In the genomic region with DNA sequence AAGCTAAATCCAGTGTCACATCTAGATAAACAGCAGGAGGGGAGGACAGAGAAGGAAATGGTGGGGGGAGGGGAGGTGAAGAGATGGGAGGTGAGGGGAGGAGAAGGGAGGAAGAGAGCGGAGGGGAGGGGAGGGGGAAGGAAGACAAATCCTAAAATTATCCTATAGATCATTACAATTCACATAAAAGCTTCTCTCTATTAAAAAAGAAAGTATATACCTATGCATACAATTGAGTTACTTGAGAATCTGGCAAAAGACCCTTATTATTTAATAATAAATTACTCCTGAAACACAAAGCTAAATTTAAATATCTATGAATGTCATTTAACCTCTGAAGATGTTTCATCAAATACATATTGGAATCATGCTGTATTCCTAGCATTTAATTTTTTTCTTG, we compare ENCODE assay signal across 37 cellular contexts.
"Had no signal": no experiment of that assay in that cellular context is flagged by ENCODE, and none has a peak within 500 bp of the region (broad histone marks: within the 10 kb centered on the region; RNA-seq: fewer than 3 reads in every experiment).

No MANE protein-coding gene starts in this region.

- H3K4me3 Mint-ChIP-seq: activated B cell treated with CpG ODN at 0.5 μM for 24 hours; activated CD4-positive, alpha-beta memory T cell treated with anti-CD3 and anti-CD28 coated beads, Interleukin-2, amount 10 ng/mL, durations not matched to agents 7 days and 5 days; activated CD4-positive, alpha-beta T cell treated with anti-CD3 and anti-CD28 coated beads, Interleukin-2, amount 10 ng/mL, durations not matched to agents 24 days and 14 days; activated CD8-positive, alpha-beta memory T cell treated with anti-CD3 and anti-CD28 coated beads, Interleukin-2, amount 10 ng/mL, durations not matched to agents 7 days and 5 days; activated CD8-positive, alpha-beta T cell treated with anti-CD3 and anti-CD28 coated beads, Interleukin-2, amount 10 ng/mL, durations not matched to agents 7 days and 5 days; activated naive CD4-positive, alpha-beta T cell treated with anti-CD3 and anti-CD28 coated beads, Interleukin-2, amount 10 ng/mL, durations not matched to agents 7 days and 5 days; activated naive CD4-positive, alpha-beta T cell treated with anti-CD3 and anti-CD28 coated beads, Interleukin-2, amount 50 U/mL, for 24 hours; activated naive CD8-positive, alpha-beta T cell; activated naive CD8-positive, alpha-beta T cell treated with anti-CD3 and anti-CD28 coated beads, Interleukin-2, amount 10 ng/mL, durations not matched to agents 7 days and 5 days; activated naive CD8-positive, alpha-beta T cell treated with anti-CD3 and anti-CD28 coated beads, Interleukin-2, amount 50 U/mL, for 24 hours; activated T-cell treated with anti-CD3 and anti-CD28 coated beads, Interleukin-2, amount 50 U/mL, for 24 hours; brain; central memory CD8-positive, alpha-beta T cell; T-helper 1 cell treated with Interleukin-12 subunit alpha and Interleukin-12 subunit beta and Interleukin-4 antibody, amounts not matched to agents 30 μg/mL and 1 μg/mL, for 36 hours; T-helper 2 cell treated with Interferon-gamma antibody and Interleukin-4, amounts not matched to agents 5 μg/mL and 100 μg/mL, for 36 hours had no signal

- H3K9me3 Mint-ChIP-seq: activated CD4-positive, alpha-beta memory T cell treated with anti-CD3 and anti-CD28 coated beads, Interleukin-2, amount 10 ng/mL, durations not matched to agents 7 days and 5 days; activated CD4-positive, alpha-beta T cell treated with anti-CD3 and anti-CD28 coated beads, Interleukin-2, amount 10 ng/mL, durations not matched to agents 24 days and 14 days; activated naive CD4-positive, alpha-beta T cell treated with anti-CD3 and anti-CD28 coated beads, Interleukin-2, amount 10 ng/mL, durations not matched to agents 7 days and 5 days; activated naive CD4-positive, alpha-beta T cell treated with anti-CD3 and anti-CD28 coated beads, Interleukin-2, amount 50 U/mL, for 24 hours; activated naive CD8-positive, alpha-beta T cell treated with anti-CD3 and anti-CD28 coated beads, Interleukin-2, amount 10 ng/mL, durations not matched to agents 7 days and 5 days; activated naive CD8-positive, alpha-beta T cell treated with anti-CD3 and anti-CD28 coated beads, Interleukin-2, amount 50 U/mL, for 24 hours; activated T-cell treated with anti-CD3 and anti-CD28 coated beads, Interleukin-2, amount 50 U/mL, for 24 hours; activated T-helper 2 cell treated with anti-CD3 and anti-CD28 coated beads, Interferon-gamma antibody, Interleukin-2, Interleukin-4, amounts not matched to agents 10 μg/mL and 5 μg/mL and 100 μg/mL, durations not matched to agents 14 hours and 24 hours and 36 hours; central memory CD8-positive, alpha-beta T cell; T-helper 1 cell treated with Interleukin-12 subunit alpha and Interleukin-12 subunit beta and Interleukin-4 antibody, amounts not matched to agents 30 μg/mL and 1 μg/mL, for 36 hours; T-helper 2 cell treated with Interferon-gamma antibody and Interleukin-4, amounts not matched to agents 5 μg/mL and 100 μg/mL, for 36 hours had no signal

- H3K27ac Mint-ChIP-seq: activated B cell treated with CpG ODN at 0.5 μM for 24 hours; activated CD4-positive, alpha-beta memory T cell treated with anti-CD3 and anti-CD28 coated beads, Interleukin-2, amount 10 ng/mL, durations not matched to agents 7 days and 5 days; activated CD4-positive, alpha-beta T cell treated with anti-CD3 and anti-CD28 coated beads, Interleukin-2, amount 10 ng/mL, durations not matched to agents 24 days and 14 days; activated CD8-positive, alpha-beta memory T cell treated with anti-CD3 and anti-CD28 coated beads, Interleukin-2, amount 10 ng/mL, durations not matched to agents 7 days and 5 days; activated CD8-positive, alpha-beta T cell treated with anti-CD3 and anti-CD28 coated beads, Interleukin-2, amount 10 ng/mL, durations not matched to agents 7 days and 5 days; activated naive CD4-positive, alpha-beta T cell treated with anti-CD3 and anti-CD28 coated beads, Interleukin-2, amount 10 ng/mL, durations not matched to agents 7 days and 5 days; activated naive CD4-positive, alpha-beta T cell treated with anti-CD3 and anti-CD28 coated beads, Interleukin-2, amount 50 U/mL, for 24 hours; activated naive CD8-positive, alpha-beta T cell; activated naive CD8-positive, alpha-beta T cell treated with anti-CD3 and anti-CD28 coated beads, Interleukin-2, amount 10 ng/mL, durations not matched to agents 7 days and 5 days; activated naive CD8-positive, alpha-beta T cell treated with anti-CD3 and anti-CD28 coated beads, Interleukin-2, amount 50 U/mL, for 24 hours; activated T-cell treated with anti-CD3 and anti-CD28 coated beads, Interleukin-2, amount 50 U/mL, for 24 hours; activated T-helper 2 cell treated with anti-CD3 and anti-CD28 coated beads, Interferon-gamma antibody, Interleukin-2, Interleukin-4, amounts not matched to agents 10 μg/mL and 5 μg/mL and 100 μg/mL, durations not matched to agents 14 hours and 24 hours and 36 hours; brain; T-helper 1 cell treated with Interleukin-12 subunit alpha and Interleukin-12 subunit beta and Interleukin-4 antibody, amounts not matched to agents 30 μg/mL and 1 μg/mL, for 36 hours; T-helper 2 cell treated with Interferon-gamma antibody and Interleukin-4, amounts not matched to agents 5 μg/mL and 100 μg/mL, for 36 hours had no signal

- H3K4me3 ChIP-seq: ascending aorta, cardiac muscle cell had no signal

- H3K27me3 Mint-ChIP-seq: activated CD4-positive, alpha-beta memory T cell treated with anti-CD3 and anti-CD28 coated beads, Interleukin-2, amount 10 ng/mL, durations not matched to agents 7 days and 5 days; activated CD4-positive, alpha-beta T cell treated with anti-CD3 and anti-CD28 coated beads, Interleukin-2, amount 10 ng/mL, durations not matched to agents 24 days and 14 days; activated CD8-positive, alpha-beta memory T cell treated with anti-CD3 and anti-CD28 coated beads, Interleukin-2, amount 10 ng/mL, durations not matched to agents 7 days and 5 days; activated naive CD8-positive, alpha-beta T cell treated with anti-CD3 and anti-CD28 coated beads, Interleukin-2, amount 10 ng/mL, durations not matched to agents 7 days and 5 days; brain had no signal

- H3K27ac ChIP-seq: ascending aorta, cardiac muscle cell, VCaP had no signal

- H3K4me1 Mint-ChIP-seq: activated B cell treated with CpG ODN at 0.5 μM for 24 hours; activated CD4-positive, alpha-beta memory T cell treated with anti-CD3 and anti-CD28 coated beads, Interleukin-2, amount 10 ng/mL, durations not matched to agents 7 days and 5 days; activated CD4-positive, alpha-beta T cell treated with anti-CD3 and anti-CD28 coated beads, Interleukin-2, amount 10 ng/mL, durations not matched to agents 24 days and 14 days; activated naive CD4-positive, alpha-beta T cell treated with anti-CD3 and anti-CD28 coated beads, Interleukin-2, amount 10 ng/mL, durations not matched to agents 7 days and 5 days; activated naive CD8-positive, alpha-beta T cell treated with anti-CD3 and anti-CD28 coated beads, Interleukin-2, amount 10 ng/mL, durations not matched to agents 7 days and 5 days; activated naive CD8-positive, alpha-beta T cell treated with anti-CD3 and anti-CD28 coated beads, Interleukin-2, amount 50 U/mL, for 24 hours; central memory CD8-positive, alpha-beta T cell had no signal

- H3K36me3 ChIP-seq: ascending aorta, cardiac muscle cell had no signal

- FAIRE-seq: bronchial epithelial cell, TTC549 had no signal

- H3K9me3 ChIP-seq: ascending aorta had no signal

- ATAC-seq: activated CD8-positive, alpha-beta memory T cell treated with anti-CD3 and anti-CD28 coated beads, Interleukin-2, amount 10 ng/mL, durations not matched to agents 7 days and 5 days; activated CD8-positive, alpha-beta T cell treated with anti-CD3 and anti-CD28 coated beads, Interleukin-2, amount 10 ng/mL, durations not matched to agents 7 days and 5 days; activated naive CD8-positive, alpha-beta T cell treated with anti-CD3 and anti-CD28 coated beads, Interleukin-2, amount 50 U/mL, for 24 hours had no signal

- DNase-seq: activated B cell treated with CpG ODN at 0.5 μM for 24 hours; activated CD4-positive, alpha-beta memory T cell treated with anti-CD3 and anti-CD28 coated beads, Interleukin-2, amount 10 ng/mL, durations not matched to agents 7 days and 5 days; activated CD4-positive, alpha-beta T cell treated with anti-CD3 and anti-CD28 coated beads for 4 hours; activated CD4-positive, alpha-beta T cell treated with anti-CD3 and anti-CD28 coated beads, Interleukin-2, amount 10 ng/mL, durations not matched to agents 24 days and 14 days; activated CD4-positive, alpha-beta T cell treated with anti-CD3 and anti-CD28 coated beads, Interleukin-2, amount 50 U/mL, for 1 hour; activated CD4-positive, alpha-beta T cell treated with anti-CD3 and anti-CD28 coated beads, Interleukin-2, amount 50 U/mL, for 48 hours; activated CD4-positive, CD25-positive, alpha-beta regulatory T cell treated with anti-CD3 and anti-CD28 coated beads, Interleukin-2, amount 50 U/mL, for 72 hours; activated CD8-positive, alpha-beta memory T cell treated with anti-CD3 and anti-CD28 coated beads for 24 hours; activated CD8-positive, alpha-beta memory T cell treated with anti-CD3 and anti-CD28 coated beads, Interleukin-2, amount 10 ng/mL, durations not matched to agents 7 days and 5 days; activated CD8-positive, alpha-beta memory T cell treated with anti-CD3 and anti-CD28 coated beads, Interleukin-2, amount 50 U/mL, for 48 hours; activated CD8-positive, alpha-beta T cell treated with anti-CD3 and anti-CD28 coated beads, Interleukin-2, amount 10 ng/mL, durations not matched to agents 7 days and 5 days; activated effector memory CD4-positive, alpha-beta T cell treated with Interleukin-2 at 50 U/mL for 16 hours; activated gamma-delta T cell; activated naive CD4-positive, alpha-beta T cell treated with anti-CD3 and anti-CD28 coated beads, Interleukin-2, amount 10 ng/mL, durations not matched to agents 7 days and 5 days; activated naive CD4-positive, alpha-beta T cell treated with Interleukin-2 at 50 U/mL for 16 hours; activated naive CD8-positive, alpha-beta T cell treated with anti-CD3 and anti-CD28 coated beads, Interleukin-2, amount 10 ng/mL, durations not matched to agents 7 days and 5 days; activated naive CD8-positive, alpha-beta T cell treated with anti-CD3 and anti-CD28 coated beads, Interleukin-2, amount 50 U/mL, for 24 hours; activated T-cell treated with anti-CD3 and anti-CD28 coated beads, Interleukin-2, amount 50 U/mL, for 24 hours; activated T-cell treated with anti-CD3 and anti-CD28 coated beads, Interleukin-2, amount 50 U/mL, for 48 hours; amygdala; anterior cingulate cortex; caudate nucleus; cerebellar nuclear complex; T-helper 2 cell; T-helper 9 cell had no signal

- H3K27me3 ChIP-seq: ascending aorta, cardiac muscle cell had no signal

- H3K36me3 Mint-ChIP-seq: activated CD8-positive, alpha-beta memory T cell treated with anti-CD3 and anti-CD28 coated beads, Interleukin-2, amount 10 ng/mL, durations not matched to agents 7 days and 5 days; activated naive CD4-positive, alpha-beta T cell treated with anti-CD3 and anti-CD28 coated beads, Interleukin-2, amount 10 ng/mL, durations not matched to agents 7 days and 5 days; activated naive CD4-positive, alpha-beta T cell treated with anti-CD3 and anti-CD28 coated beads, Interleukin-2, amount 50 U/mL, for 24 hours; activated naive CD8-positive, alpha-beta T cell; activated naive CD8-positive, alpha-beta T cell treated with anti-CD3 and anti-CD28 coated beads, Interleukin-2, amount 10 ng/mL, durations not matched to agents 7 days and 5 days; brain had no signal
